ENCODE assay signal across 2 cellular contexts in genomic region chr2:110755494-110756078, GRCh38.
A peak's percentile ranks its signal among the peaks of the same experiment; 100 is the strongest.
TF ChIP-seq lines count a peak whose summit lies in the region.

No MANE protein-coding gene starts in this region.

TF ChIP-seq in HCT116, 20 proteins besides CTCF, POLR2A, EP300 and RAD21 (continued from another document):
- TF ChIP-seq POLR2AphosphoS5 (IDR thresholded peaks at IDR 0.05; ENCODE audit: low read depth, low read length) (no peak), TCF7L2 (IDR thresholded peaks at IDR 0.05; ENCODE audit: borderline replicate concordance, extremely low read depth, insufficient read depth, insufficient read length) (no peak), ELF1 (IDR thresholded peaks at IDR 0.05; ENCODE audit: borderline replicate concordance, low read depth) (no peak), JUND (IDR thresholded peaks at IDR 0.05) (no peak)

TF ChIP-seq in HepG2, 621 proteins besides CTCF, POLR2A, EP300 and RAD21 (continued from another document):
- TF ChIP-seq ARID3A (IDR thresholded peaks at IDR 0.05; ENCODE audit: low read depth, low read length) = 0 out of 2 replicates have a peak, but pooled peaks have one; percentile 33
- TF ChIP-seq TEF (CRISPR knock-in tag; IDR thresholded peaks at IDR 0.05) = no peak
- TF ChIP-seq IRX3 (CRISPR knock-in tag; IDR thresholded peaks at IDR 0.05; ENCODE audit: borderline replicate concordance, low read depth) = no peak
- TF ChIP-seq SMC3 (IDR thresholded peaks at IDR 0.05; ENCODE audit: low read length) = peak; percentile 15; the same call in 1 of the 2 replicates
